In the genomic region with DNA sequence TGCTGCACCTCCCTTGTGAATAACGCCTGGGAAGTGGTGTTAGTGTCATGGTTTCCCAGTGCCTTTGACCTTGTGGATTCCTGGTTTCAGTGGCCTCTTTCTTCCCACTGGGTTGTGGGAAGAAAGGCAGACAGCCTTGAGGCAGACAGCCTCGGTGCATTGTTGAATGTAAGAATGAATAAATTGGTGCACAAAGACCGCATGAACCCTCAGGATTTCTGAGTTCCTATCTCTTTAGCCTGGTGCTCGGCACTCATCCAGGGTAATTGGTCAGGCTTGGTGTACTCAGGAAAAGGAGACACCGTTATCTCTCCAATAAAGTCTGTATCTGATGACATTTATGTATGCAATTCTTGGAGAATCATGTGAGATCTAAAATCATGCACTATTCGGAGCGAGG, we compare ENCODE assay signal across 1 cellular context.
TF ChIP-seq lines count a peak whose summit lies in the region.

No MANE protein-coding gene starts in this region.

TF ChIP-seq in endothelial cell of umbilical vein, 7 proteins besides CTCF, POLR2A, EP300 and RAD21 (continued from another document):
- TF ChIP-seq POLR2AphosphoS5 (IDR thresholded peaks at IDR 0.05; ENCODE audit: insufficient read depth, low read depth, low read length): no peak
- TF ChIP-seq, protein P1, sequence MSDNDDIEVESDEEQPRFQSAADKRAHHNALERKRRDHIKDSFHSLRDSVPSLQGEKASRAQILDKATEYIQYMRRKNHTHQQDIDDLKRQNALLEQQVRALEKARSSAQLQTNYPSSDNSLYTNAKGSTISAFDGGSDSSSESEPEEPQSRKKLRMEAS (IDR thresholded peaks at IDR 0.05; ENCODE audit: insufficient read depth, insufficient read length): no peak
- TF ChIP-seq MYC (IDR thresholded peaks at IDR 0.05; ENCODE audit: low read depth, low read length): no peak
- TF ChIP-seq FOS (IDR thresholded peaks at IDR 0.05; ENCODE audit: borderline replicate concordance, insufficient read depth, low read length): no peak
- TF ChIP-seq JUN (IDR thresholded peaks at IDR 0.05; ENCODE audit: borderline replicate concordance, insufficient read depth, insufficient read length, low read depth): no peak
TF ChIP-seq in endothelial cell of umbilical vein: peak in this region for 0.
